25 cellular contexts compared by ENCODE assay signal in genomic region chr5:174374206-174374605, GRCh38.
A peak's percentile ranks its signal among the peaks of the same experiment; 100 is the strongest.
DNase-seq lines count a peak whose midpoint lies in the region; ATAC-seq, FAIRE-seq and TF ChIP-seq lines count a peak whose summit lies in the region.
"Had no signal": no experiment of that assay in that cellular context is flagged by ENCODE, and none has a peak within 500 bp of the region (broad histone marks: within the 10 kb centered on the region; RNA-seq: fewer than 3 reads in every experiment).

No MANE protein-coding gene starts in this region.

- peaks cover 7% of the 10 kb centered on the region for H3K79me2 ChIP-seq in trophoblast cell (ENCODE audit: control insufficient read depth, insufficient read depth, low read length, poor library complexity)

- ATAC-seq in pancreas = no peak
- ATAC-seq: A549, GM12878 had no signal

- no peak overlapping the region for H3K9ac ChIP-seq in trophoblast cell (ENCODE audit: low read length)
- H3K9ac ChIP-seq: BLaER1 had no signal

- no peak overlapping the region for H3K4me2 ChIP-seq in trophoblast cell (ENCODE audit: low read length)
- H3K4me2 ChIP-seq: A549, BLaER1 had no signal

- peak; percentile 11 for DNase-seq in ELF-1 (ENCODE audit: low read depth, low spot score)
- peak; percentile 73 for DNase-seq in islet precursor cell
- DNase-seq in trophoblast cell = peak; percentile 99
- DNase-seq in NCI-H524 (lab: John Stamatoyannopoulos, UW) = no peak
- DNase-seq in stimulated activated CD8-positive, alpha-beta memory T cell treated with anti-CD3 and anti-CD28 coated beads, Interleukin-4, amount 100 ng/mL, for 48 hours = no peak
- no peak for DNase-seq in pancreas
- DNase-seq: BE2C; C1 segment of cervical spinal cord; CD4-positive, alpha-beta memory T cell; CD4-positive, CD25-positive, alpha-beta regulatory T cell; CD8-positive, alpha-beta memory T cell; COR-L47; DMS 273 treated with DMSO at 0.1 percent for 48 hours; DMS153; DMS53; DMS79; DND-41; EL; GDM1 had no signal

- H2BK12ac ChIP-seq in trophoblast cell (ENCODE audit: low read length) = peak overlapping the region; percentile 87

- H3K18ac ChIP-seq in trophoblast cell (ENCODE audit: low read length) = peak overlapping the region; percentile 45

- no peak overlapping the region for H3K23ac ChIP-seq in trophoblast cell (ENCODE audit: low read length)

- peak overlapping the region; percentile 95 for H4K91ac ChIP-seq in trophoblast cell (ENCODE audit: low read depth, low read length)

- no peak overlapping the region for H3K4ac ChIP-seq in trophoblast cell (ENCODE audit: low read depth, low read length)

- H2BK5ac ChIP-seq in trophoblast cell (ENCODE audit: low read depth, low read length, poor library complexity) = peak overlapping the region; percentile 66

- H3K36me3 ChIP-seq in trophoblast cell (ENCODE audit: control insufficient read depth in 1 of 2, insufficient read depth in 2 of 2, low read length in 2 of 2) = peaks cover 0 to 3% of the 10 kb centered on the region in 2 experiments
- H3K36me3 ChIP-seq in pancreas = no peaks in the 10 kb centered on the region
- H3K36me3 ChIP-seq: BE2C, BLaER1 had no signal

- H2BK120ac ChIP-seq in trophoblast cell (ENCODE audit: insufficient read depth, low read length, poor library complexity) = peak overlapping the region; percentile 96

- H4K12ac ChIP-seq in trophoblast cell (ENCODE audit: low read depth, low read length) = no peak overlapping the region

- H3K4me1 ChIP-seq in trophoblast cell (ENCODE audit: control insufficient read depth in 1 of 2, insufficient read depth in 2 of 2, low read length in 2 of 2) (peaks cover 36 to 51% of the 10 kb centered on the region in 2 experiments), pancreas (no peaks in the 10 kb centered on the region)
- H3K4me1 ChIP-seq: BLaER1 had no signal

- WGBS in trophoblast cell (ENCODE audit: extremely low coverage, insufficient coverage, insufficient read length) = no CpG with 5 or more reads among the region's 8 CpGs
- 60 to 71% methylated on average over 8 of the region's 8 CpGs for WGBS in pancreas, 2 donors

- TF ChIP-seq CTCF in pancreas (IDR thresholded peaks at IDR 0.05) = no peak

- H3K27me3 ChIP-seq in trophoblast cell (ENCODE audit: insufficient read depth, low read length) = no peaks in the 10 kb centered on the region
- peaks cover 0 to 3% (median 2%) of the 10 kb centered on the region in 4 donors for H3K27me3 ChIP-seq in pancreas
- H3K27me3 ChIP-seq: BE2C, BLaER1 had no signal

- intact Hi-C loops in pancreas (cut with DNase I) = no loop called here

- peaks cover 59% of the 10 kb centered on the region for H3K79me1 ChIP-seq in trophoblast cell (ENCODE audit: low read length)

- H2AFZ ChIP-seq in trophoblast cell (ENCODE audit: insufficient read depth, low read length, poor library complexity) = no peak overlapping the region

- H4K8ac ChIP-seq in trophoblast cell (ENCODE audit: low read depth, low read length) = peak overlapping the region; percentile 1

- H3K4me3 ChIP-seq in trophoblast cell (ENCODE audit: low read depth, low read length) (no peak overlapping the region), pancreas (no peak overlapping the region)
- H3K4me3 ChIP-seq: A549, BLaER1, GM12878 had no signal

- peak overlapping the region; percentile 70 for H3K27ac ChIP-seq in trophoblast cell (ENCODE audit: low read depth, low read length)
- H3K27ac ChIP-seq in pancreas = no peak overlapping the region
- H3K27ac ChIP-seq: 22Rv1, A549, BLaER1 had no signal

- no peak for FAIRE-seq in pancreas (lab: Jason Lieb, UNC)
- FAIRE-seq: A549, GM12878, GM12892, GM18507 had no signal

- peak overlapping the region; percentile 88 for H2AK5ac ChIP-seq in trophoblast cell (ENCODE audit: low read length)

- peak overlapping the region; percentile 8 for H3K14ac ChIP-seq in trophoblast cell (ENCODE audit: low read length)

- H3K9me3 ChIP-seq in trophoblast cell (ENCODE audit: insufficient read depth, low read depth, low read length) = peaks cover 3% of the 10 kb centered on the region
- no peaks in the 10 kb centered on the region for H3K9me3 ChIP-seq in pancreas
- H3K9me3 ChIP-seq: A549, BE2C, BLaER1 had no signal

Comparison
In these comparisons a context has a peak if more than half of its experiments do, and no peak if none do; other contexts are left out.
1. DNase-seq: peak in ELF-1 (single experiment), islet precursor cell (single experiment) and trophoblast cell (2 of 2); none in NCI-H524 (0 of 2), stimulated activated CD8-positive, alpha-beta memory T cell treated with anti-CD3 and anti-CD28 coated beads, Interleukin-4, amount 100 ng/mL, for 48 hours (single experiment) and pancreas (0 of 6).